17 cellular contexts compared by ENCODE assay signal in the genomic region with DNA sequence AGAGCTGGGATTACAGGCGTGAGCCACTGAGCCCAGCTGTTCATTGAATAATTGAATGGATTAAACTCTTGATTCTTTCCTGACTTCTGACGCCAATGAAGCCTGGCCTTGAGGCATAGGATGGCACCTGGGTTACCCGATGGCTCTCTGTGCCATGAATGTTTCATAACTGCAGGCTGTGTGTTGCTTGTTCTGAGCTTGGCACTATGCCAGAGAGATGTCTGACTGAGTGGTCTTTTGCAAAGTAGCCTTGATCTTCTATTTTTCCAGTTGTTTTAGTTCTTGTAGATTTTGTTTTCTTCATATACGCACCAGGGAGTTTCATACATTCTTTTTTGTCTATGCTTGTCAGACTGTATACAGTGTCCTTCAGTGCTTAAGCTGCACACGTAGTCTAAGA.
"Had no signal": no experiment of that assay in that cellular context is flagged by ENCODE, and none has a peak within 500 bp of the region (broad histone marks: within the 10 kb centered on the region; RNA-seq: fewer than 3 reads in every experiment).

No MANE protein-coding gene starts in this region.

- H3K27me3 ChIP-seq: colonic mucosa, upper lobe of left lung had no signal

- H3K36me3 ChIP-seq: colonic mucosa, prostate gland, upper lobe of left lung had no signal

- ATAC-seq: activated T-cell treated with anti-CD3 and anti-CD28 coated beads, Interleukin-2, amount 50 U/mL, for 72 hours; esophagus mucosa; right cardiac atrium; stimulated activated naive CD8-positive, alpha-beta T cell treated with anti-CD3 and anti-CD28 coated beads, Interleukin-15, amount 100 ng/mL, for 72 hours had no signal

- H3K27ac ChIP-seq: colonic mucosa, prostate gland, upper lobe of left lung had no signal

- FAIRE-seq: endometrium had no signal

- H3K4me1 ChIP-seq: colonic mucosa, prostate gland had no signal

- H3K4me3 ChIP-seq: colonic mucosa, lung, prostate gland, smooth muscle cell, upper lobe of left lung had no signal

- H3K4me2 ChIP-seq: smooth muscle cell had no signal

- DNase-seq: activated CD4-positive, alpha-beta T cell treated with anti-CD3 and anti-CD28 coated beads, Interleukin-2, amount 10 ng/mL, durations not matched to agents 7 days and 5 days; activated CD8-positive, alpha-beta memory T cell treated with anti-CD3 and anti-CD28 coated beads, Interleukin-2, amount 50 U/mL, for 48 hours; activated gamma-delta T cell; activated T-cell treated with anti-CD3 and anti-CD28 coated beads, Interleukin-2, amount 50 U/mL, for 72 hours; amniotic stem cell; caudate nucleus; colonic mucosa; islet precursor cell; midbrain; right cardiac atrium; stimulated activated naive CD8-positive, alpha-beta T cell treated with anti-CD3 and anti-CD28 coated beads, Interleukin-15, amount 100 ng/mL, for 72 hours; upper lobe of left lung had no signal

- H3K9me3 ChIP-seq: colonic mucosa, prostate gland, upper lobe of left lung had no signal
